In the genomic region with DNA sequence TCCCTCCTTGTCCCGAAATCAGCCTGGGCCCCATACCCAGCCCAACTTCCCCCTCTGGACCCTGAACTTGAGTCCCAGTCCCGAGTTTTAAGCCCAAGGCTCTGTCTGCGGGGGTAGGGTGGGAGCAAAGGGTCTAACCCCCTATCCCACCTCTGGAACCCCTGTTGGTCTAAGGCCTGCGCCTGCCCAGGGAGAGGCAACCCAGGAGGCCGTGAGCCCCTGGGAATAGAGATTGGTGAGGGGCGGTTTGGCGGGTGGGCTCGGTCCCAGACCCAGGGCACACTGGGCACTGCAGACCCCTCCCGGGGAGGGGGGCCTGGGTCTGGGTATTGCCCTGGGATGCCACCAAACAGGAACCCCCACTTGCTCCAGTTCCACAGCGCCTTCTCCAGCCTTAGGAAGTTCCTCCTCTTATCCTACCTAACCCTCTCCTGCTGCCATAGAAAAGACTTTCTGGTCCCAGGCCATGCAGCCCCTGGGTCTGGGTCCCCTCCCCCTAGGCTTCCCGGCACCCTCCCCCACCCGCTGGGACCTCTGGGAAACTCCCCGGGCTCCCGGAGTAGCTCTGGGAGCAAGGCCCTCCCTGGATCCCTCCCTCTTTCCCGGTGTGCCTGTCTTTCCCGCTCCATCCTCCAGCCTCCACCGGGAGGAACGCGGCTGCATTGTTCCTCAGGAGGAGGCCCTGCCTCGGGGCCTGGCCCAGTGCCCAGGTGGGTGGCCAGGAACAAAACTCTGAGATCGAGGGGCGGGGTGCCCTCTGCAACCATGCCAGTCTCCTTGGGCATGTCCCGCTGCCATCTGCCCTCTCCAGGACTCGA, we compare ENCODE assay signal across 1 cellular context.
A peak's percentile ranks its signal among the peaks of the same experiment; 100 is the strongest.
TF ChIP-seq lines count a peak whose summit lies in the region.

No MANE protein-coding gene starts in this region.

TF ChIP-seq in HepG2, 621 proteins besides CTCF, POLR2A, EP300 and RAD21:
- peak; percentile 72; the same call in 1 of the 2 replicates for TF ChIP-seq CHD4 (IDR thresholded peaks at IDR 0.05; ENCODE audit: borderline replicate concordance, low read length)
- 0 out of 2 replicates have a peak, but pooled peaks have one; percentile 17 for TF ChIP-seq HNF4A (CRISPR knock-in tag; IDR thresholded peaks at IDR 0.05)
- no peak for TF ChIP-seq ZMYM2 (CRISPR knock-in tag; IDR thresholded peaks at IDR 0.05)
- TF ChIP-seq, protein P1, sequence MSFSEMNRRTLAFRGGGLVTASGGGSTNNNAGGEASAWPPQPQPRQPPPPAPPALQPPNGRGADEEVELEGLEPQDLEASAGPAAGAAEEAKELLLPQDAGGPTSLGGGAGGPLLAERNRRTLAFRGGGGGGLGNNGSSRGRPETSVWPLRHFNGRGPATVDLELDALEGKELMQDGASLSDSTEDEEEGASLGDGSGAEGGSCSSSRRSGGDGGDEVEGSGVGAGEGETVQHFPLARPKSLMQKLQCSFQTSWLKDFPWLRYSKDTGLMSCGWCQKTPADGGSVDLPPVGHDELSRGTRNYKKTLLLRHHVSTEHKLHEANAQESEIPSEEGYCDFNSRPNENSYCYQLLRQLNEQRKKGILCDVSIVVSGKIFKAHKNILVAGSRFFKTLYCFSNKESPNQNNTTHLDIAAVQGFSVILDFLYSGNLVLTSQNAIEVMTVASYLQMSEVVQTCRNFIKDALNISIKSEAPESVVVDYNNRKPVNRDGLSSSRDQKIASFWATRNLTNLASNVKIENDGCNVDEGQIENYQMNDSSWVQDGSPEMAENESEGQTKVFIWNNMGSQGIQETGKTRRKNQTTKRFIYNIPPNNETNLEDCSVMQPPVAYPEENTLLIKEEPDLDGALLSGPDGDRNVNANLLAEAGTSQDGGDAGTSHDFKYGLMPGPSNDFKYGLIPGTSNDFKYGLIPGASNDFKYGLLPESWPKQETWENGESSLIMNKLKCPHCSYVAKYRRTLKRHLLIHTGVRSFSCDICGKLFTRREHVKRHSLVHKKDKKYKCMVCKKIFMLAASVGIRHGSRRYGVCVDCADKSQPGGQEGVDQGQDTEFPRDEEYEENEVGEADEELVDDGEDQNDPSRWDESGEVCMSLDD (CRISPR knock-in tag; IDR thresholded peaks at IDR 0.05; ENCODE audit: borderline replicate concordance): 0 out of 2 replicates have a peak, but pooled peaks have one; percentile 5
- TF ChIP-seq RCOR2 (CRISPR knock-in tag; IDR thresholded peaks at IDR 0.05): 0 out of 2 replicates have a peak, but pooled peaks have one; percentile 30
- TF ChIP-seq, protein P2, sequence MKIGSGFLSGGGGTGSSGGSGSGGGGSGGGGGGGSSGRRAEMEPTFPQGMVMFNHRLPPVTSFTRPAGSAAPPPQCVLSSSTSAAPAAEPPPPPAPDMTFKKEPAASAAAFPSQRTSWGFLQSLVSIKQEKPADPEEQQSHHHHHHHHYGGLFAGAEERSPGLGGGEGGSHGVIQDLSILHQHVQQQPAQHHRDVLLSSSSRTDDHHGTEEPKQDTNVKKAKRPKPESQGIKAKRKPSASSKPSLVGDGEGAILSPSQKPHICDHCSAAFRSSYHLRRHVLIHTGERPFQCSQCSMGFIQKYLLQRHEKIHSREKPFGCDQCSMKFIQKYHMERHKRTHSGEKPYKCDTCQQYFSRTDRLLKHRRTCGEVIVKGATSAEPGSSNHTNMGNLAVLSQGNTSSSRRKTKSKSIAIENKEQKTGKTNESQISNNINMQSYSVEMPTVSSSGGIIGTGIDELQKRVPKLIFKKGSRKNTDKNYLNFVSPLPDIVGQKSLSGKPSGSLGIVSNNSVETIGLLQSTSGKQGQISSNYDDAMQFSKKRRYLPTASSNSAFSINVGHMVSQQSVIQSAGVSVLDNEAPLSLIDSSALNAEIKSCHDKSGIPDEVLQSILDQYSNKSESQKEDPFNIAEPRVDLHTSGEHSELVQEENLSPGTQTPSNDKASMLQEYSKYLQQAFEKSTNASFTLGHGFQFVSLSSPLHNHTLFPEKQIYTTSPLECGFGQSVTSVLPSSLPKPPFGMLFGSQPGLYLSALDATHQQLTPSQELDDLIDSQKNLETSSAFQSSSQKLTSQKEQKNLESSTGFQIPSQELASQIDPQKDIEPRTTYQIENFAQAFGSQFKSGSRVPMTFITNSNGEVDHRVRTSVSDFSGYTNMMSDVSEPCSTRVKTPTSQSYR (CRISPR knock-in tag; IDR thresholded peaks at IDR 0.05; ENCODE audit: borderline replicate concordance): peak; percentile 46; the same call in 1 of the 2 replicates
- TF ChIP-seq PCBP1 (IDR thresholded peaks at IDR 0.05; ENCODE audit: borderline replicate concordance, low read depth, low read length): 0 out of 2 replicates have a peak, but pooled peaks have one; percentile 17
- no peak for TF ChIP-seq ZNF451 (CRISPR knock-in tag; IDR thresholded peaks at IDR 0.05)
- TF ChIP-seq, protein P3, sequence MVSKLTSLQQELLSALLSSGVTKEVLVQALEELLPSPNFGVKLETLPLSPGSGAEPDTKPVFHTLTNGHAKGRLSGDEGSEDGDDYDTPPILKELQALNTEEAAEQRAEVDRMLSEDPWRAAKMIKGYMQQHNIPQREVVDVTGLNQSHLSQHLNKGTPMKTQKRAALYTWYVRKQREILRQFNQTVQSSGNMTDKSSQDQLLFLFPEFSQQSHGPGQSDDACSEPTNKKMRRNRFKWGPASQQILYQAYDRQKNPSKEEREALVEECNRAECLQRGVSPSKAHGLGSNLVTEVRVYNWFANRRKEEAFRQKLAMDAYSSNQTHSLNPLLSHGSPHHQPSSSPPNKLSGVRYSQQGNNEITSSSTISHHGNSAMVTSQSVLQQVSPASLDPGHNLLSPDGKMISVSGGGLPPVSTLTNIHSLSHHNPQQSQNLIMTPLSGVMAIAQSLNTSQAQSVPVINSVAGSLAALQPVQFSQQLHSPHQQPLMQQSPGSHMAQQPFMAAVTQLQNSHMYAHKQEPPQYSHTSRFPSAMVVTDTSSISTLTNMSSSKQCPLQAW (CRISPR knock-in tag; IDR thresholded peaks at IDR 0.05): 0 out of 2 replicates have a peak, but pooled peaks have one; percentile 31
- TF ChIP-seq, protein P4, sequence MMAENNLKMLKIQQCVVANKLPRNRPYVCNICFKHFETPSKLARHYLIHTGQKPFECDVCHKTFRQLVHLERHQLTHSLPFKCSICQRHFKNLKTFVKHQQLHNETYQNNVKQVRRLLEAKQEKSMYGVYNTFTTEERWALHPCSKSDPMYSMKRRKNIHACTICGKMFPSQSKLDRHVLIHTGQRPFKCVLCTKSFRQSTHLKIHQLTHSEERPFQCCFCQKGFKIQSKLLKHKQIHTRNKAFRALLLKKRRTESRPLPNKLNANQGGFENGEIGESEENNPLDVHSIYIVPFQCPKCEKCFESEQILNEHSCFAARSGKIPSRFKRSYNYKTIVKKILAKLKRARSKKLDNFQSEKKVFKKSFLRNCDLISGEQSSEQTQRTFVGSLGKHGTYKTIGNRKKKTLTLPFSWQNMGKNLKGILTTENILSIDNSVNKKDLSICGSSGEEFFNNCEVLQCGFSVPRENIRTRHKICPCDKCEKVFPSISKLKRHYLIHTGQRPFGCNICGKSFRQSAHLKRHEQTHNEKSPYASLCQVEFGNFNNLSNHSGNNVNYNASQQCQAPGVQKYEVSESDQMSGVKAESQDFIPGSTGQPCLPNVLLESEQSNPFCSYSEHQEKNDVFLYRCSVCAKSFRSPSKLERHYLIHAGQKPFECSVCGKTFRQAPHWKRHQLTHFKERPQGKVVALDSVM (CRISPR knock-in tag; IDR thresholded peaks at IDR 0.05): peak; percentile 46; the same call in 1 of the 2 replicates
- peak; percentile 78; the same call in 1 of the 2 replicates for TF ChIP-seq KDM1A (CRISPR knock-in tag; IDR thresholded peaks at IDR 0.05)
- TF ChIP-seq ZMYM3 (CRISPR knock-in tag; IDR thresholded peaks at IDR 0.05): peak; percentile 90
- TF ChIP-seq SMC3 (IDR thresholded peaks at IDR 0.05; ENCODE audit: low read length): no peak
- no peak for TF ChIP-seq MXD4 (CRISPR knock-in tag; IDR thresholded peaks at IDR 0.05)
- peak; percentile 86 for TF ChIP-seq HNRNPL (IDR thresholded peaks at IDR 0.05; ENCODE audit: low read depth, low read length)
- peak; percentile 17; the same call in 1 of the 2 replicates for TF ChIP-seq KDM2A (CRISPR knock-in tag; IDR thresholded peaks at IDR 0.05; ENCODE audit: borderline replicate concordance, low read depth)
- TF ChIP-seq CBFB (CRISPR knock-in tag; IDR thresholded peaks at IDR 0.05): no peak
- TF ChIP-seq, protein P5, sequence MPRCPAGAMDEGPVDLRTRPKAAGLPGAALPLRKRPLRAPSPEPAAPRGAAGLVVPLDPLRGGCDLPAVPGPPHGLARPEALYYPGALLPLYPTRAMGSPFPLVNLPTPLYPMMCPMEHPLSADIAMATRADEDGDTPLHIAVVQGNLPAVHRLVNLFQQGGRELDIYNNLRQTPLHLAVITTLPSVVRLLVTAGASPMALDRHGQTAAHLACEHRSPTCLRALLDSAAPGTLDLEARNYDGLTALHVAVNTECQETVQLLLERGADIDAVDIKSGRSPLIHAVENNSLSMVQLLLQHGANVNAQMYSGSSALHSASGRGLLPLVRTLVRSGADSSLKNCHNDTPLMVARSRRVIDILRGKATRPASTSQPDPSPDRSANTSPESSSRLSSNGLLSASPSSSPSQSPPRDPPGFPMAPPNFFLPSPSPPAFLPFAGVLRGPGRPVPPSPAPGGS (CRISPR knock-in tag; IDR thresholded peaks at IDR 0.05): no peak
- peak; percentile 7; the same call in 1 of the 2 replicates for TF ChIP-seq ZFX (CRISPR knock-in tag; IDR thresholded peaks at IDR 0.05; ENCODE audit: low read depth)
- TF ChIP-seq, protein P6, sequence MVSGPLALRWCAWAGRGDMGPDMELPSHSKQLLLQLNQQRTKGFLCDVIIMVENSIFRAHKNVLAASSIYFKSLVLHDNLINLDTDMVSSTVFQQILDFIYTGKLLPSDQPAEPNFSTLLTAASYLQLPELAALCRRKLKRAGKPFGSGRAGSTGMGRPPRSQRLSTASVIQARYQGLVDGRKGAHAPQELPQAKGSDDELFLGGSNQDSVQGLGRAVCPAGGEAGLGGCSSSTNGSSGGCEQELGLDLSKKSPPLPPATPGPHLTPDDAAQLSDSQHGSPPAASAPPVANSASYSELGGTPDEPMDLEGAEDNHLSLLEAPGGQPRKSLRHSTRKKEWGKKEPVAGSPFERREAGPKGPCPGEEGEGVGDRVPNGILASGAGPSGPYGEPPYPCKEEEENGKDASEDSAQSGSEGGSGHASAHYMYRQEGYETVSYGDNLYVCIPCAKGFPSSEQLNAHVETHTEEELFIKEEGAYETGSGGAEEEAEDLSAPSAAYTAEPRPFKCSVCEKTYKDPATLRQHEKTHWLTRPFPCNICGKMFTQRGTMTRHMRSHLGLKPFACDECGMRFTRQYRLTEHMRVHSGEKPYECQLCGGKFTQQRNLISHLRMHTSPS (CRISPR knock-in tag; IDR thresholded peaks at IDR 0.05; ENCODE audit: low read depth): 0 out of 2 replicates have a peak, but pooled peaks have one; percentile 44
TF ChIP-seq in HepG2: peak in this region for 14.
